Comparison of ENCODE assay signal across 19 cellular contexts in genomic region chr18:53838796-53839195, GRCh38.
DNase-seq lines count a peak whose midpoint lies in the region; ATAC-seq and TF ChIP-seq lines count a peak whose summit lies in the region.
"Had no signal": no experiment of that assay in that cellular context is flagged by ENCODE, and none has a peak within 500 bp of the region (broad histone marks: within the 10 kb centered on the region; RNA-seq: fewer than 3 reads in every experiment).

No MANE protein-coding gene starts in this region.

- no peaks in the 10 kb centered on the region for H3K27me3 Mint-ChIP-seq in activated CD8-positive, alpha-beta T cell treated with anti-CD3 and anti-CD28 coated beads, Interleukin-2, amount 10 ng/mL, durations not matched to agents 7 days and 5 days (ENCODE audit: low read depth)
- H3K27me3 Mint-ChIP-seq: CD4-positive, alpha-beta memory T cell had no signal

- BruUV-seq in A673 (replicated peaks; lab: Mats Ljungman, UMichigan): no TSS peak

- peaks cover 8% of the 10 kb centered on the region for H3K9me3 Mint-ChIP-seq in activated CD8-positive, alpha-beta T cell treated with anti-CD3 and anti-CD28 coated beads, Interleukin-2, amount 10 ng/mL, durations not matched to agents 7 days and 5 days (ENCODE audit: insufficient read depth)

- H3K36me3 ChIP-seq in A673 (ENCODE audit: insufficient read depth, low read length, poor library complexity, severe bottlenecking): no peaks in the 10 kb centered on the region
- no peaks in the 10 kb centered on the region for H3K36me3 ChIP-seq in adipocyte (ENCODE audit: control insufficient read depth, insufficient read depth, low read length, severe bottlenecking)
- no peaks in the 10 kb centered on the region for H3K36me3 ChIP-seq in WERI-Rb-1
- H3K36me3 ChIP-seq: HAP-1 had no signal

- H3K9me3 ChIP-seq in A673 (ENCODE audit: low read depth, low read length, poor library complexity, severe bottlenecking) (no peaks in the 10 kb centered on the region), adipocyte (ENCODE audit: control insufficient read depth, low read length) (peaks cover 5% of the 10 kb centered on the region), WERI-Rb-1 (ENCODE audit: severe bottlenecking) (peaks cover 12% of the 10 kb centered on the region)
- H3K9me3 ChIP-seq: A549, Caco-2, HAP-1 had no signal

- no peaks in the 10 kb centered on the region for H3K4me1 ChIP-seq in A673 (ENCODE audit: insufficient read depth, low read length, poor library complexity, severe bottlenecking)
- H3K4me1 ChIP-seq in adipocyte (ENCODE audit: control insufficient read depth, insufficient read depth, low read length): peaks cover 12% of the 10 kb centered on the region
- H3K4me1 ChIP-seq: A549, Caco-2, HAP-1 had no signal

- no peak overlapping the region for H3K4me3 ChIP-seq in A673 (ENCODE audit: low read depth, low read length, poor library complexity, severe bottlenecking)
- no peak overlapping the region for H3K4me3 ChIP-seq in LNCaP clone FGC (ENCODE audit: low read depth, low read length)
- H3K4me3 ChIP-seq in adipocyte (ENCODE audit: low read length): no peak overlapping the region
- H3K4me3 ChIP-seq in WERI-Rb-1 (ENCODE audit: low read depth, low read length): no peak overlapping the region
- H3K4me3 ChIP-seq: A549, HAP-1 had no signal

- H3K27me3 ChIP-seq in A673 (replicated peaks; ENCODE audit: insufficient read depth, low read depth, low read length, poor library complexity) (no peaks in the 10 kb centered on the region), adipocyte (replicated peaks; ENCODE audit: control insufficient read depth, insufficient read depth, low read length) (no peaks in the 10 kb centered on the region), WERI-Rb-1 (ENCODE audit: insufficient read depth, low read depth, severe bottlenecking) (peaks cover 52% of the 10 kb centered on the region)

- intact Hi-C loops in A673 (cut with micrococcal nuclease; ENCODE audit: unreplicated experiment): no loop called here
- intact Hi-C loops in left colon (cut with DNase I, micrococcal nuclease): no loop called here

- H3K4me3 Mint-ChIP-seq in activated CD8-positive, alpha-beta T cell treated with anti-CD3 and anti-CD28 coated beads, Interleukin-2, amount 10 ng/mL, durations not matched to agents 7 days and 5 days: no peak overlapping the region
- H3K4me3 Mint-ChIP-seq: CD4-positive, alpha-beta memory T cell; HFFc6 had no signal

- CTCF ChIA-PET in A673 (lab: Charles Lee): no interaction called here
- CTCF ChIA-PET in activated CD8-positive, alpha-beta T cell treated with anti-CD3 and anti-CD28 coated beads, Interleukin-2, amount 10 ng/mL, durations not matched to agents 7 days and 5 days (lab: Charles Lee): no interaction called here

- TF ChIP-seq CTCF in A673 (conservative IDR thresholded peaks at IDR 0.05; ENCODE audit: low read depth, low read length) (no peak), LNCaP clone FGC (IDR thresholded peaks at IDR 0.05; ENCODE audit: control insufficient read depth, extremely low read depth, insufficient read depth) (no peak), WERI-Rb-1 (IDR thresholded peaks at IDR 0.05; ENCODE audit: low read depth, low read length) (no peak)

- H3K27ac ChIP-seq in A673 (ENCODE audit: low read depth, low read length, poor library complexity, severe bottlenecking) (no peak overlapping the region), WERI-Rb-1 (no peak overlapping the region)
- H3K27ac ChIP-seq: A549 had no signal

- ATAC-seq in left colon: peak; percentile 76
- ATAC-seq in left lobe of liver: no peak
- ATAC-seq in activated CD8-positive, alpha-beta T cell treated with anti-CD3 and anti-CD28 coated beads, Interleukin-2, amount 10 ng/mL, durations not matched to agents 7 days and 5 days: no peak
- ATAC-seq: A549 had no signal

- DNase-seq in A673 (ENCODE audit: low spot score): peak; percentile 3
- peak; percentile 73 for DNase-seq in LNCaP clone FGC (ENCODE audit: low read depth)
- DNase-seq in adipocyte (ENCODE audit: low read depth): peak; percentile 34
- DNase-seq in left colon: no peak
- no peak for DNase-seq in left lobe of liver (ENCODE audit: low spot score)
- DNase-seq in NCI-H345 treated with DMSO at 0.1 percent for 48 hours (lab: John Stamatoyannopoulos, UW; ENCODE audit: unreplicated experiment): no peak
- no peak for DNase-seq in WERI-Rb-1
- DNase-seq in activated CD8-positive, alpha-beta T cell treated with anti-CD3 and anti-CD28 coated beads, Interleukin-2, amount 10 ng/mL, durations not matched to agents 7 days and 5 days: no peak
- DNase-seq: 8988T; C1 segment of cervical spinal cord; Caco-2; CD4-positive, alpha-beta memory T cell; DMS53; DMS79 treated with DMSO at 0.1 percent for 48 hours; GF-D8; GOT3; HFFc6 had no signal

- no peak overlapping the region for H3K27ac Mint-ChIP-seq in activated CD8-positive, alpha-beta T cell treated with anti-CD3 and anti-CD28 coated beads, Interleukin-2, amount 10 ng/mL, durations not matched to agents 7 days and 5 days
- H3K27ac Mint-ChIP-seq: CD4-positive, alpha-beta memory T cell; HFFc6 had no signal

- no peak overlapping the region for H3K9ac ChIP-seq in adipocyte (ENCODE audit: low read length)

- POLR2A ChIA-PET in A673 (lab: Charles Lee; ENCODE audit: low non-redundant PET): no interaction called here
- POLR2A ChIA-PET in activated CD8-positive, alpha-beta T cell treated with anti-CD3 and anti-CD28 coated beads, Interleukin-2, amount 10 ng/mL, durations not matched to agents 7 days and 5 days (lab: Charles Lee): no interaction called here

- H3K4me1 Mint-ChIP-seq in activated CD8-positive, alpha-beta T cell treated with anti-CD3 and anti-CD28 coated beads, Interleukin-2, amount 10 ng/mL, durations not matched to agents 7 days and 5 days (ENCODE audit: low read depth): no peaks in the 10 kb centered on the region
- H3K4me1 Mint-ChIP-seq: CD4-positive, alpha-beta memory T cell had no signal

- H3K36me3 Mint-ChIP-seq in activated CD8-positive, alpha-beta T cell treated with anti-CD3 and anti-CD28 coated beads, Interleukin-2, amount 10 ng/mL, durations not matched to agents 7 days and 5 days (ENCODE audit: low read depth): no peaks in the 10 kb centered on the region
- H3K36me3 Mint-ChIP-seq: CD4-positive, alpha-beta memory T cell had no signal

Comparison
In these comparisons a context has a peak if more than half of its experiments do, and no peak if none do; other contexts are left out.
1. DNase-seq: peak in A673 (single experiment), LNCaP clone FGC (single experiment) and adipocyte (single experiment); none in left colon (0 of 2), left lobe of liver (single experiment), NCI-H345 treated with DMSO at 0.1 percent for 48 hours (single experiment), WERI-Rb-1 (single experiment) and activated CD8-positive, alpha-beta T cell treated with anti-CD3 and anti-CD28 coated beads, Interleukin-2, amount 10 ng/mL, durations not matched to agents 7 days and 5 days (single experiment).